Comparison of ENCODE assay signal across 13 cellular contexts in genomic region chr11:45082744-45083543, GRCh38.
DNase-seq lines count a peak whose midpoint lies in the region; ATAC-seq and TF ChIP-seq lines count a peak whose summit lies in the region.
"Had no signal": no experiment of that assay in that cellular context is flagged by ENCODE, and none has a peak within 500 bp of the region (broad histone marks: within the 10 kb centered on the region; RNA-seq: fewer than 3 reads in every experiment).

No MANE protein-coding gene starts in this region.

- H3K4me1 ChIP-seq in OCI-LY3 (ENCODE audit: low read length) (peaks cover 55% of the 10 kb centered on the region), iPS-20b (ENCODE audit: insufficient read depth, low read length) (peaks cover 26% of the 10 kb centered on the region)
- H3K4me1 ChIP-seq: psoas muscle had no signal

- no peak for DNase-seq in stimulated activated naive CD8-positive, alpha-beta T cell treated with anti-CD3 and anti-CD28 coated beads, Interleukin-15, Interleukin-2, amounts not matched to agents 100 U/mL and 50 U/mL, for 24 hours
- DNase-seq in NCI-H748 (lab: John Stamatoyannopoulos, UW; ENCODE audit: unreplicated experiment), result no peak
- DNase-seq in NCI-H2196 (lab: John Stamatoyannopoulos, UW; ENCODE audit: unreplicated experiment), result no peak
- DNase-seq in midbrain (lab: John Stamatoyannopoulos, UW), result no peak
- DNase-seq: activated CD4-positive, alpha-beta T cell treated with anti-CD3 and anti-CD28 coated beads, Interleukin-2, amount 10 ng/mL, durations not matched to agents 7 days and 5 days; gastrocnemius medialis; NCI-H226; psoas muscle; testis had no signal

- H3K36me3 Mint-ChIP-seq in stimulated activated naive CD8-positive, alpha-beta T cell treated with anti-CD3 and anti-CD28 coated beads, Interleukin-15, Interleukin-2, amounts not matched to agents 100 ng/mL and 50 ng/mL, for 24 hours (ENCODE audit: low read depth), result peaks cover 5% of the 10 kb centered on the region

- H3K4me1 Mint-ChIP-seq in stimulated activated naive CD8-positive, alpha-beta T cell treated with anti-CD3 and anti-CD28 coated beads, Interleukin-15, Interleukin-2, amounts not matched to agents 100 ng/mL and 50 ng/mL, for 24 hours (ENCODE audit: low read depth), result peaks cover 54% of the 10 kb centered on the region

- H2AFZ ChIP-seq in OCI-LY3 (ENCODE audit: low read depth, low read length), result no peak overlapping the region

- H3K4me2 ChIP-seq in OCI-LY3 (ENCODE audit: low read length), result peak overlapping the region; percentile 61

- H3K27me3 ChIP-seq in OCI-LY3 (ENCODE audit: low read depth, low read length) (no peaks in the 10 kb centered on the region), iPS-20b (ENCODE audit: insufficient read depth, low read length) (no peaks in the 10 kb centered on the region)
- H3K27me3 ChIP-seq: testis had no signal

- ATAC-seq in stimulated activated naive CD8-positive, alpha-beta T cell treated with anti-CD3 and anti-CD28 coated beads, Interleukin-15, Interleukin-2, amounts not matched to agents 100 U/mL and 50 U/mL, for 24 hours, result no peak
- no peak for ATAC-seq in GM21528 (IDR thresholded peaks at IDR 0.05; ENCODE audit: low FRiP score, unreplicated experiment)
- ATAC-seq: gastrocnemius medialis, psoas muscle had no signal

- H4K20me1 ChIP-seq in OCI-LY3 (ENCODE audit: insufficient read depth, low read length), result no peaks in the 10 kb centered on the region

- H3K4me3 Mint-ChIP-seq in stimulated activated naive CD8-positive, alpha-beta T cell treated with anti-CD3 and anti-CD28 coated beads, Interleukin-15, Interleukin-2, amounts not matched to agents 100 ng/mL and 50 ng/mL, for 24 hours, result peak overlapping the region; percentile 35
- H3K4me3 Mint-ChIP-seq: activated CD4-positive, alpha-beta T cell treated with anti-CD3 and anti-CD28 coated beads, Interleukin-2, amount 10 ng/mL, durations not matched to agents 7 days and 5 days had no signal

- H3K27ac ChIP-seq in OCI-LY3 (ENCODE audit: low read length) (peak overlapping the region; percentile 61), iPS-20b (ENCODE audit: low read length) (peak overlapping the region; percentile 62)
- H3K27ac ChIP-seq: gastrocnemius medialis, psoas muscle, testis had no signal

- H3K9me3 Mint-ChIP-seq in stimulated activated naive CD8-positive, alpha-beta T cell treated with anti-CD3 and anti-CD28 coated beads, Interleukin-15, Interleukin-2, amounts not matched to agents 100 ng/mL and 50 ng/mL, for 24 hours, result peaks cover 10% of the 10 kb centered on the region
- H3K9me3 Mint-ChIP-seq: activated CD4-positive, alpha-beta T cell treated with anti-CD3 and anti-CD28 coated beads, Interleukin-2, amount 10 ng/mL, durations not matched to agents 7 days and 5 days had no signal

- peak overlapping the region; percentile 53 for H3K27ac Mint-ChIP-seq in stimulated activated naive CD8-positive, alpha-beta T cell treated with anti-CD3 and anti-CD28 coated beads, Interleukin-15, Interleukin-2, amounts not matched to agents 100 ng/mL and 50 ng/mL, for 24 hours
- H3K27ac Mint-ChIP-seq: activated CD4-positive, alpha-beta T cell treated with anti-CD3 and anti-CD28 coated beads, Interleukin-2, amount 10 ng/mL, durations not matched to agents 7 days and 5 days had no signal

- peak overlapping the region; percentile 40 for H3K4me3 ChIP-seq in OCI-LY3 (ENCODE audit: low read length)
- peak overlapping the region; percentile 9 for H3K4me3 ChIP-seq in iPS-20b (ENCODE audit: low read length)
- H3K4me3 ChIP-seq: gastrocnemius medialis, psoas muscle, testis had no signal

- H3K27me3 Mint-ChIP-seq in stimulated activated naive CD8-positive, alpha-beta T cell treated with anti-CD3 and anti-CD28 coated beads, Interleukin-15, Interleukin-2, amounts not matched to agents 100 ng/mL and 50 ng/mL, for 24 hours, result no peaks in the 10 kb centered on the region
- H3K27me3 Mint-ChIP-seq: activated CD4-positive, alpha-beta T cell treated with anti-CD3 and anti-CD28 coated beads, Interleukin-2, amount 10 ng/mL, durations not matched to agents 7 days and 5 days had no signal

- no peaks in the 10 kb centered on the region for H3K9me3 ChIP-seq in OCI-LY3 (ENCODE audit: insufficient read depth, low read length)
- H3K9me3 ChIP-seq in iPS-20b (ENCODE audit: insufficient read depth, low read depth, low read length), result no peaks in the 10 kb centered on the region
- H3K9me3 ChIP-seq: gastrocnemius medialis, psoas muscle, testis had no signal

- H3K36me3 ChIP-seq in OCI-LY3 (replicated peaks; ENCODE audit: low read depth, low read length) (no peaks in the 10 kb centered on the region), iPS-20b (ENCODE audit: insufficient read depth, low read depth, low read length) (no peaks in the 10 kb centered on the region)
- H3K36me3 ChIP-seq: gastrocnemius medialis had no signal

- TF ChIP-seq CTCF in OCI-LY3 (IDR thresholded peaks at IDR 0.05; ENCODE audit: low read depth, low read length), result no peak

- H3K9ac ChIP-seq in OCI-LY3 (ENCODE audit: low read length), result peak overlapping the region; percentile 22; the same call in 1 of the 2 replicates
- H3K9ac ChIP-seq in iPS-20b (ENCODE audit: low read depth, low read length), result no peak overlapping the region

- H3K79me2 ChIP-seq in OCI-LY3 (ENCODE audit: low read length), result no peaks in the 10 kb centered on the region
